Comparison of ENCODE assay signal across 18 cellular contexts in genomic region chr1:117209094-117209493, GRCh38. TPM values are rescaled to one million over a fixed set of nuclear protein-coding genes. Genes with fewer than 3 reads are reported as not detected.
DNase-seq lines count a peak whose midpoint lies in the region; ATAC-seq, FAIRE-seq and TF ChIP-seq lines count a peak whose summit lies in the region.
"Had no signal": no experiment of that assay in that cellular context is flagged by ENCODE, and none has a peak within 500 bp of the region (broad histone marks: within the 10 kb centered on the region; RNA-seq: fewer than 3 reads in every experiment).

No MANE protein-coding gene starts in this region.

- H3K14ac ChIP-seq in H1 (ENCODE audit: insufficient read length) = no peak overlapping the region
- H3K14ac ChIP-seq in trophoblast cell (ENCODE audit: low read length) = peak overlapping the region; percentile 78

- H4K8ac ChIP-seq in H1 (ENCODE audit: extremely low read depth, insufficient read depth, low read length) (no peak overlapping the region), trophoblast cell (ENCODE audit: low read depth, low read length) (peak overlapping the region; percentile 47)

- H3K27me3 Mint-ChIP-seq in Caco-2 (ENCODE audit: insufficient read depth, unreplicated experiment) = no peaks in the 10 kb centered on the region

- H3K23me2 ChIP-seq in H1 (ENCODE audit: low read depth, low read length) = no peaks in the 10 kb centered on the region

- no peak overlapping the region for H3K27ac ChIP-seq in H1 (ENCODE audit: low read depth, low read length)
- H3K27ac ChIP-seq in trophoblast cell (ENCODE audit: low read depth, low read length) = peak overlapping the region; percentile 91

- H3K79me1 ChIP-seq in H1 (ENCODE audit: low read depth, low read length) (no peaks in the 10 kb centered on the region), trophoblast cell (ENCODE audit: low read length) (peaks cover 26% of the 10 kb centered on the region)

- intact Hi-C loops in Caco-2 (cut with micrococcal nuclease; ENCODE audit: unreplicated experiment) = no loop called here

- H3K9me3 ChIP-seq in Caco-2 (no peaks in the 10 kb centered on the region), H1 (ENCODE audit: insufficient read depth in 2 of 2, low read depth in 1 of 2, low read length in 1 of 2) (no peaks in the 10 kb centered on the region), trophoblast cell (ENCODE audit: insufficient read depth, low read depth, low read length) (no peaks in the 10 kb centered on the region)

- H3K18ac ChIP-seq in H1 (ENCODE audit: extremely low read depth, low read length) = no peak overlapping the region
- peak overlapping the region; percentile 3 for H3K18ac ChIP-seq in trophoblast cell (ENCODE audit: low read length)

- H3K27me3 ChIP-seq in Caco-2 (replicated peaks; ENCODE audit: control insufficient read depth, insufficient read depth, low read length) = no peaks in the 10 kb centered on the region
- H3K27me3 ChIP-seq in H1 (replicated peaks in 1 of 4; ENCODE audit: control insufficient read depth in 3 of 4, extremely low read depth in 1 of 4, insufficient read depth in 3 of 4, low read length in 3 of 4) = no peaks in the 10 kb centered on the region
- no peaks in the 10 kb centered on the region for H3K27me3 ChIP-seq in trophoblast cell (ENCODE audit: insufficient read depth, low read length)

- H3K4ac ChIP-seq in H1 (replicated peaks; ENCODE audit: insufficient read length, low read depth, low read length) (no peak overlapping the region), trophoblast cell (ENCODE audit: low read depth, low read length) (peak overlapping the region; percentile 43)

- no peak overlapping the region for H4K5ac ChIP-seq in H1 (ENCODE audit: insufficient read length, low read depth, low read length)

- H4K20me1 ChIP-seq in H1 (replicated peaks in 1 of 2; ENCODE audit: control insufficient read depth in 1 of 2, insufficient read depth in 2 of 2, low read length in 2 of 2) = no peaks in the 10 kb centered on the region

- H3K4me3 ChIP-seq in Caco-2 (ENCODE audit: low read depth, low read length) (no peak overlapping the region), H1 (ENCODE audit: extremely low read depth in 1 of 4, insufficient read depth in 2 of 4, low read depth in 3 of 4, low read length in 4 of 4) (no peak overlapping the region; a peak in 1 of 8 replicates), trophoblast cell (ENCODE audit: low read depth, low read length) (peak overlapping the region; percentile 64)

- H3K56ac ChIP-seq in H1 (replicated peaks; ENCODE audit: insufficient read length, low read depth, low read length) = no peak overlapping the region

- H3K4me1 Mint-ChIP-seq in Caco-2 (ENCODE audit: low read depth, unreplicated experiment) = peaks cover 11% of the 10 kb centered on the region
- H3K4me1 Mint-ChIP-seq: CD14-positive monocyte had no signal

- H4K12ac ChIP-seq in trophoblast cell (ENCODE audit: low read depth, low read length) = no peak overlapping the region

- 55% methylated on average over 3 of the region's 3 CpGs; no CpG with 5 or more reads in 1 of the 2 experiments for WGBS in H1 (ENCODE audit: extremely low coverage in 1 of 2, insufficient coverage in 1 of 2, insufficient read length in 1 of 2, insufficient replicate concordance in 2 of 2, low coverage in 1 of 2, low lambda C conversion rate in 2 of 2, missing lambda C conversion rate in 1 of 2), 2 experiments
- WGBS in trophoblast cell (ENCODE audit: extremely low coverage, insufficient coverage, insufficient read length) = no CpG with 5 or more reads among the region's 3 CpGs

- no peak for FAIRE-seq in H1 (lab: Jason Lieb, UNC)
- FAIRE-seq: RCC 7860 had no signal

- H2BK20ac ChIP-seq in H1 (ENCODE audit: low read length) = no peak overlapping the region

- H2AK5ac ChIP-seq in H1 (ENCODE audit: low read depth, low read length) = no peak overlapping the region
- no peak overlapping the region for H2AK5ac ChIP-seq in trophoblast cell (ENCODE audit: low read length)

- H4K91ac ChIP-seq in H1 (replicated peaks; ENCODE audit: insufficient read length, low read length) (no peak overlapping the region), trophoblast cell (ENCODE audit: low read depth, low read length) (peak overlapping the region; percentile 91)

- no peak for TF ChIP-seq EP300 in H1 (IDR thresholded peaks at IDR 0.05; ENCODE audit: borderline replicate concordance in 1 of 2, low read depth in 2 of 2, low read length in 2 of 2)

- H3K36me3 Mint-ChIP-seq in Caco-2 (ENCODE audit: insufficient read depth, unreplicated experiment) = no peaks in the 10 kb centered on the region
- H3K36me3 Mint-ChIP-seq: CD14-positive monocyte had no signal

- peak overlapping the region; percentile 69 for H3K27ac Mint-ChIP-seq in Caco-2 (ENCODE audit: unreplicated experiment)
- H3K27ac Mint-ChIP-seq: CD14-positive monocyte had no signal

- H2AFZ ChIP-seq in H1 (ENCODE audit: low read length) (0 out of 2 replicates have a peak overlapping the region, but pooled peaks have one; percentile 76), trophoblast cell (ENCODE audit: insufficient read depth, low read length, poor library complexity) (no peak overlapping the region)

- peak overlapping the region; percentile 31 for H3K4me3 Mint-ChIP-seq in Caco-2 (ENCODE audit: unreplicated experiment)
- H3K4me3 Mint-ChIP-seq: CD14-positive monocyte had no signal

- H3K9ac ChIP-seq in H1 (replicated peaks in 1 of 4; ENCODE audit: extremely low read depth in 1 of 4, low read depth in 3 of 4, low read length in 3 of 4) (no peak overlapping the region), trophoblast cell (ENCODE audit: low read length) (peak overlapping the region; percentile 10)

- H3K79me2 ChIP-seq in H1 (ENCODE audit: control insufficient read depth in 1 of 2, insufficient read depth in 2 of 2, low read length in 2 of 2) (no peaks in the 10 kb centered on the region), trophoblast cell (ENCODE audit: control insufficient read depth, insufficient read depth, low read length, poor library complexity) (peaks cover 15% of the 10 kb centered on the region)

- H3K23ac ChIP-seq in H1 (ENCODE audit: insufficient read length) (no peak overlapping the region), trophoblast cell (ENCODE audit: low read length) (no peak overlapping the region)

- H2BK15ac ChIP-seq in H1 (ENCODE audit: low read length) = no peak overlapping the region

- H3K9me3 Mint-ChIP-seq in Caco-2 (ENCODE audit: unreplicated experiment) = no peaks in the 10 kb centered on the region

- no peak for TF ChIP-seq POLR2A in H1 (IDR thresholded peaks at IDR 0.05; ENCODE audit: control extremely low read depth in 1 of 2, low read depth in 2 of 2, low read length in 2 of 2)

- CTCF ChIA-PET in Caco-2 (lab: Charles Lee) = no interaction called here
- CTCF ChIA-PET in H1 (lab: Charles Lee; ENCODE audit: partially characterized antibody) = interaction anchor here (3.7 kb wide), 1 partner anchor 76 kb away, joined by 12 read pairs; no protein-coding TSS in a partner anchor

- BruUV-seq in Caco-2 (replicated peaks; lab: Mats Ljungman, UMichigan) = no TSS peak

- POLR2A ChIA-PET in Caco-2 (lab: Charles Lee) = no interaction called here
- POLR2A ChIA-PET in H1 (lab: Charles Lee; ENCODE audit: partially characterized antibody) = no interaction called here

- H2BK12ac ChIP-seq in H1 (ENCODE audit: low read depth, low read length) = no peak overlapping the region
- no peak overlapping the region for H2BK12ac ChIP-seq in trophoblast cell (ENCODE audit: low read length)

- H3K36me3 ChIP-seq in Caco-2 (ENCODE audit: control insufficient read depth, insufficient read depth, low read length) (no peaks in the 10 kb centered on the region), H1 (ENCODE audit: control insufficient read depth in 2 of 4, insufficient read depth in 4 of 4, low read length in 3 of 4) (no peaks in the 10 kb centered on the region), trophoblast cell (ENCODE audit: control insufficient read depth in 1 of 2, insufficient read depth in 2 of 2, low read length in 2 of 2) (no peaks in the 10 kb centered on the region)

- ATAC-seq in activated CD4-positive, CD25-positive, alpha-beta regulatory T cell treated with anti-CD3 and anti-CD28 coated beads, Interleukin-2, amount 50 U/mL, for 24 hours = no peak
- ATAC-seq in HG03378 (IDR thresholded peaks at IDR 0.05; ENCODE audit: unreplicated experiment) = no peak

- peak overlapping the region in 1 of 2 experiments; percentile 2; a peak in 1 of 4 replicates for H3K4me2 ChIP-seq in H1 (ENCODE audit: insufficient read depth in 1 of 2, low read depth in 2 of 2, low read length in 2 of 2)
- peak overlapping the region; percentile 57 for H3K4me2 ChIP-seq in trophoblast cell (ENCODE audit: low read length)

- peak in 1 of 2 experiments; percentile 1 for DNase-seq in Caco-2
- DNase-seq in NCI-H1048 (lab: John Stamatoyannopoulos, UW) = peak; percentile 54
- DNase-seq in H1 (ENCODE audit: low read depth in 1 of 2, low spot score in 2 of 2) = no peak
- DNase-seq in trophoblast cell = peak; percentile 11 to 51
- no peak for DNase-seq in NCI-H2029 treated with DMSO at 0.1 percent for 48 hours (lab: John Stamatoyannopoulos, UW)
- DNase-seq: DMS79 treated with DMSO at 0.1 percent for 48 hours, GDM1, GOT3, Karpas-422, MM.1S, NCI-H187 treated with DMSO at 0.1 percent for 48 hours, NCI-H524, SHP77 had no signal

- no peak for TF ChIP-seq CTCF in Caco-2 (IDR thresholded peaks at IDR 0.05; ENCODE audit: insufficient read depth in 1 of 2, low read depth in 1 of 2, low read length in 1 of 2, severe bottlenecking in 1 of 2, unreplicated experiment in 1 of 2)
- TF ChIP-seq CTCF in H1 (IDR thresholded peaks at IDR 0.05; ENCODE audit: control extremely low read depth in 1 of 3, insufficient read depth in 1 of 3, low read depth in 1 of 3, low read length in 3 of 3) = no peak

- H2BK120ac ChIP-seq in H1 (replicated peaks; ENCODE audit: low read depth, low read length) = no peak overlapping the region
- H2BK120ac ChIP-seq in trophoblast cell (ENCODE audit: insufficient read depth, low read length, poor library complexity) = peak overlapping the region; percentile 84

- H3K4me1 ChIP-seq in Caco-2 (peaks cover 8% of the 10 kb centered on the region; the same call in 1 of the 2 replicates), H1 (replicated peaks in 1 of 4; ENCODE audit: control insufficient read depth in 3 of 4, insufficient read depth in 4 of 4, low read length in 3 of 4) (peaks cover 0 to 3% (median 1%) of the 10 kb centered on the region in 4 experiments; a peak in 3 of 7 replicates), trophoblast cell (ENCODE audit: control insufficient read depth in 1 of 2, insufficient read depth in 2 of 2, low read length in 2 of 2) (peaks cover 42 to 45% of the 10 kb centered on the region in 2 experiments)

- TF ChIP-seq RAD21 in H1 (IDR thresholded peaks at IDR 0.05 in 1 of 2, conservative IDR thresholded peaks at IDR 0.05 in 1 of 2; ENCODE audit: low read depth in 2 of 2, low read length in 2 of 2) = no peak

- H2BK5ac ChIP-seq in H1 (ENCODE audit: low read depth, low read length) (no peak overlapping the region), trophoblast cell (ENCODE audit: low read depth, low read length, poor library complexity) (no peak overlapping the region)

RNA-seq across cellular contexts. Expression of gene VTCN1, which starts 1.6 kb away (rescaled TPM):
- total RNA-seq in Caco-2 (2022) = 0.52 and 1.3 TPM in 2 replicates
- total RNA-seq in H1 (2021; fragmentation: NEBNext Ultra II Directional; extraction: Animal tissue kit (Norgen Biotek cat#: 25700)) = 0.27 TPM in 1 of 2 replicates, not detected in the other
- polyA plus RNA-seq in H1 (2011; rRNA removed) = 0.08 and 0.32 TPM in 2 replicates
- polyA plus RNA-seq in H1 (2011; cell fraction: cytosol; rRNA removed) = 0.23 TPM
- polyA plus RNA-seq in H1 (2011; cell fraction: nucleus; rRNA removed) = 0.13 TPM
- polyA plus RNA-seq in H1 (2012, experiment 1 of 2) = 0.25 to 0.53 TPM (median 0.42 TPM) in 4 replicates
- polyA plus RNA-seq in H1 (2012, experiment 2 of 2) = 0.07 TPM
- 0.04 TPM for polyA plus RNA-seq in H1 (2013, experiment 1 of 2)
- 0.04 TPM for polyA plus RNA-seq in H1 (2013, experiment 2 of 2)
- 0.13 and 0.41 TPM in 2 replicates for polyA minus RNA-seq in H1 (2011; rRNA and poly(A)+ RNA removed)
- not detected for polyA minus RNA-seq in H1 (2011; cell fraction: cytosol; rRNA and poly(A)+ RNA removed)
- 0.30 TPM for polyA minus RNA-seq in H1 (2011; cell fraction: nucleus; rRNA and poly(A)+ RNA removed)
- polyA plus RNA-seq in trophoblast cell (2013) = 148 and 161 TPM in 2 replicates
- total RNA-seq: A673 had no signal
- polyA plus RNA-seq: CD14-positive monocyte had no signal

Comparison
In these comparisons a context has a peak if more than half of its experiments do, and no peak if none do; other contexts are left out.
1. DNase-seq: peak in NCI-H1048 (single experiment) and trophoblast cell (2 of 2); none in H1 (0 of 2) and NCI-H2029 treated with DMSO at 0.1 percent for 48 hours (single experiment).